27 cellular contexts compared by ENCODE assay signal in genomic region chr10:33805831-33806230, GRCh38.
DNase-seq lines count a peak whose midpoint lies in the region; ATAC-seq, FAIRE-seq and TF ChIP-seq lines count a peak whose summit lies in the region.
"Had no signal": no experiment of that assay in that cellular context is flagged by ENCODE, and none has a peak within 500 bp of the region (broad histone marks: within the 10 kb centered on the region; RNA-seq: fewer than 3 reads in every experiment).

No MANE protein-coding gene starts in this region.

- no peaks in the 10 kb centered on the region for H3K36me3 Mint-ChIP-seq in nephron (ENCODE audit: low read depth)
- H3K36me3 Mint-ChIP-seq: CD8-positive, alpha-beta T cell had no signal

- H3K27me3 Mint-ChIP-seq in nephron (ENCODE audit: low read depth), result peaks cover 3% of the 10 kb centered on the region
- H3K27me3 Mint-ChIP-seq: B cell; CD4-positive, alpha-beta T cell had no signal

- H3K27ac ChIP-seq in liver (ENCODE audit: low read depth in 1 of 2, low read length in 2 of 2), result no peak overlapping the region
- H3K27ac ChIP-seq in HepG2 (ENCODE audit: extremely low read length, insufficient read depth, low read length), result no peak overlapping the region
- H3K27ac ChIP-seq: 22Rv1; A549; BLaER1 treated with 17β-estradiol and CSF1 and Interleukin-3, amounts not matched to agents 10 nM and 100 nM; C4-2B had no signal

- no peak overlapping the region for H3K4me3 Mint-ChIP-seq in nephron
- H3K4me3 Mint-ChIP-seq: B cell; CD4-positive, alpha-beta T cell; CD8-positive, alpha-beta T cell had no signal

- H3K4me3 ChIP-seq in liver (ENCODE audit: low read depth in 1 of 3, low read length in 3 of 3), result no peak overlapping the region
- H3K4me3 ChIP-seq in HepG2 (replicated peaks in 1 of 3; ENCODE audit: insufficient read depth in 1 of 3, low read depth in 2 of 3, low read length in 3 of 3), result no peak overlapping the region
- H3K4me3 ChIP-seq: A549; BLaER1 treated with 17β-estradiol and CSF1 and Interleukin-3, amounts not matched to agents 10 nM and 100 nM; GM12878 had no signal

- BruUV-seq in HepG2 (replicated peaks; lab: Mats Ljungman, UMichigan), result no TSS peak

- TF ChIP-seq CTCF in liver (IDR thresholded peaks at IDR 0.05; ENCODE audit: low read depth, low read length, missing input control), result no peak
- no peak for TF ChIP-seq CTCF in HepG2 (CRISPR knock-in tag; IDR thresholded peaks at IDR 0.05)
- no peak for TF ChIP-seq CTCF in nephron (IDR thresholded peaks at IDR 0.05; ENCODE audit: unreplicated experiment in 3 of 3)

- no peaks in the 10 kb centered on the region for H3K4me1 ChIP-seq in liver (ENCODE audit: control insufficient read depth in 4 of 4, insufficient read depth in 4 of 4, low read length in 3 of 4)
- peaks cover 40% of the 10 kb centered on the region for H3K4me1 ChIP-seq in HepG2 (ENCODE audit: insufficient read depth, low read length)

- H2AFZ ChIP-seq in HepG2 (ENCODE audit: low read length), result no peak overlapping the region

- TF ChIP-seq EP300 in HepG2 (IDR thresholded peaks at IDR 0.05; ENCODE audit: low read depth in 2 of 2, low read length in 2 of 2) (no peak), HepG2 (CRISPR knock-in tag; IDR thresholded peaks at IDR 0.05; ENCODE audit: borderline replicate concordance) (no peak)

- H3K9me3 Mint-ChIP-seq in nephron, result no peaks in the 10 kb centered on the region
- H3K9me3 Mint-ChIP-seq: CD4-positive, alpha-beta T cell; CD8-positive, alpha-beta T cell had no signal

- no peak for FAIRE-seq in HepG2 (lab: Jason Lieb, UNC)
- FAIRE-seq: A549, D721Med, GM12878, GM12892, GM18507 had no signal

- H3K27ac Mint-ChIP-seq in nephron, result peak overlapping the region in 2 of 3 experiments; percentile 26 to 56
- H3K27ac Mint-ChIP-seq: B cell; CD4-positive, alpha-beta T cell; CD8-positive, alpha-beta T cell had no signal

- H3K9ac ChIP-seq in liver (ENCODE audit: low read depth in 1 of 2, low read length in 2 of 2), result no peak overlapping the region
- H3K9ac ChIP-seq in HepG2 (ENCODE audit: insufficient read depth, low read depth, low read length), result no peak overlapping the region
- H3K9ac ChIP-seq: BLaER1 treated with 17β-estradiol and CSF1 and Interleukin-3, amounts not matched to agents 10 nM and 100 nM had no signal

- H3K4me2 ChIP-seq in HepG2 (ENCODE audit: low read depth, low read length), result no peak overlapping the region
- H3K4me2 ChIP-seq: A549; BLaER1 treated with 17β-estradiol and CSF1 and Interleukin-3, amounts not matched to agents 10 nM and 100 nM had no signal

- TF ChIP-seq RAD21 in liver (IDR thresholded peaks at IDR 0.05) (peak in 1 of 2 donors; percentile 32), HepG2 (CRISPR knock-in tag; IDR thresholded peaks at IDR 0.05) (no peak)

- no peaks in the 10 kb centered on the region for H3K36me3 ChIP-seq in liver (ENCODE audit: control insufficient read depth in 4 of 4, insufficient read depth in 3 of 4, low read depth in 1 of 4, low read length in 3 of 4)
- H3K36me3 ChIP-seq in HepG2 (replicated peaks in 1 of 2; ENCODE audit: control insufficient read depth in 1 of 2, insufficient read depth in 2 of 2, low read length in 2 of 2), result no peaks in the 10 kb centered on the region
- H3K36me3 ChIP-seq: BLaER1 treated with 17β-estradiol and CSF1 and Interleukin-3, amounts not matched to agents 10 nM and 100 nM had no signal

- intact Hi-C loops in HepG2 (cut with micrococcal nuclease; ENCODE audit: unreplicated experiment), result loop anchor here (10.0 kb wide), 1 partner anchor 611 kb away; no protein-coding TSS in a partner anchor

- POLR2A ChIA-PET in HepG2 (lab: Yijun Ruan, JAX), result no interaction called here

- DNase-seq in HepG2 (ENCODE audit: low spot score), result no peak
- DNase-seq in left lobe of liver (ENCODE audit: low spot score), result no peak
- no peak for DNase-seq in Kasumi-1 (lab: John Stamatoyannopoulos, UW)
- no peak for DNase-seq in germinal center (ENCODE audit: low spot score)
- DNase-seq in DMS114 treated with DMSO at 0.1 percent for 48 hours (lab: John Stamatoyannopoulos, UW; ENCODE audit: unreplicated experiment), result no peak
- DNase-seq: AML-193; Caco-2; Calu3; CD4-positive, alpha-beta T cell; CD8-positive, alpha-beta T cell; DMS153; DMS53; DMS79; DND-41; EL; GDM1 had no signal

- TF ChIP-seq POLR2A in HepG2 (IDR thresholded peaks at IDR 0.05; ENCODE audit: insufficient read depth in 1 of 2, low read depth in 2 of 2, low read length in 2 of 2), result no peak

- no peaks in the 10 kb centered on the region for H3K79me2 ChIP-seq in HepG2 (ENCODE audit: insufficient read depth, low read length)

- ATAC-seq in HepG2, result no peak
- peak; percentile 77 for ATAC-seq in left lobe of liver
- ATAC-seq: A549; CD8-positive, alpha-beta T cell; GM12878 had no signal

- H3K4me1 Mint-ChIP-seq in nephron, result peaks cover 44% of the 10 kb centered on the region
- H3K4me1 Mint-ChIP-seq: B cell had no signal

- H3K27me3 ChIP-seq in liver (ENCODE audit: control insufficient read depth in 4 of 4, insufficient read depth in 4 of 4, low read length in 3 of 4) (no peaks in the 10 kb centered on the region), HepG2 (ENCODE audit: control insufficient read depth in 1 of 2, insufficient read depth in 2 of 2, low read length in 2 of 2) (no peaks in the 10 kb centered on the region)
- H3K27me3 ChIP-seq: BLaER1 treated with 17β-estradiol and CSF1 and Interleukin-3, amounts not matched to agents 10 nM and 100 nM had no signal

- H4K20me1 ChIP-seq in HepG2 (ENCODE audit: insufficient read depth, low read length), result no peaks in the 10 kb centered on the region
- H4K20me1 ChIP-seq: BLaER1 treated with 17β-estradiol and CSF1 and Interleukin-3, amounts not matched to agents 10 nM and 100 nM had no signal

- CTCF ChIA-PET in HepG2 (lab: Yijun Ruan, JAX; ENCODE audit: low intra/inter-chr PET ratio, low total read pairs), result no interaction called here

- H3K9me3 ChIP-seq in liver (ENCODE audit: control insufficient read depth in 4 of 4, low read length in 3 of 4) (no peaks in the 10 kb centered on the region), HepG2 (ENCODE audit: low read length) (no peaks in the 10 kb centered on the region)
- H3K9me3 ChIP-seq: A549; BLaER1 treated with 17β-estradiol and CSF1 and Interleukin-3, amounts not matched to agents 10 nM and 100 nM; Caco-2 had no signal

- 97% methylated on average over 2 of the region's 2 CpGs for WGBS in liver
- whole genome bisulfite sequencing in HepG2 (ENCODE audit: low lambda C conversion rate), result 65% methylated on average over 2 of the region's 2 CpGs

- in situ Hi-C loops in HepG2 (cut with HindIII; ENCODE audit: extremely low pct_ligation_motif_present, low pct_unique_long_range_greater_than_20kb), result no loop called here

TF ChIP-seq in liver, 16 proteins besides CTCF, POLR2A, EP300 and RAD21 (continues in another document):
- peak; percentile 81 for TF ChIP-seq SP1 (IDR thresholded peaks at IDR 0.05)
- peak in 1 of 2 donors; percentile 33 for TF ChIP-seq JUND (IDR thresholded peaks at IDR 0.05)
- TF ChIP-seq YY1 (IDR thresholded peaks at IDR 0.05), result no peak
- TF ChIP-seq TAF1 (conservative IDR thresholded peaks at IDR 0.05), result no peak
- no peak for TF ChIP-seq EGR1 (IDR thresholded peaks at IDR 0.05; ENCODE audit: low read depth in 2 of 2)
- no peak for TF ChIP-seq NR2F2 (IDR thresholded peaks at IDR 0.05)
- peak; percentile 83 to 95 for TF ChIP-seq RXRA (IDR thresholded peaks at IDR 0.05)
- peak; percentile 17 to 21 for TF ChIP-seq HNF4A (conservative IDR thresholded peaks at IDR 0.05)

TF ChIP-seq in HepG2, 621 proteins besides CTCF, POLR2A, EP300 and RAD21:
- TF ChIP-seq MAFK (conservative IDR thresholded peaks at IDR 0.05 in 1 of 2, IDR thresholded peaks at IDR 0.05 in 1 of 2; ENCODE audit: low read length in 2 of 2), result peak in 1 of 2 experiments; percentile 28; a peak in 1 of 4 replicates
- TF ChIP-seq RAD51 (IDR thresholded peaks at IDR 0.05; ENCODE audit: borderline replicate concordance), result no peak
